ENCODE assay signal across 8 cellular contexts in genomic region chr1:219189021-219189824, GRCh38. TPM values are rescaled to one million over a fixed set of nuclear protein-coding genes. Genes with fewer than 3 reads are reported as not detected.
DNase-seq lines count a peak whose midpoint lies in the region; ATAC-seq and TF ChIP-seq lines count a peak whose summit lies in the region.

No MANE protein-coding gene starts in this region.

- H3K27ac Mint-ChIP-seq in activated CD4-positive, alpha-beta T cell treated with anti-CD3 and anti-CD28 coated beads for 36 hours = no peak overlapping the region

- H3K36me3 Mint-ChIP-seq in activated CD4-positive, alpha-beta T cell treated with anti-CD3 and anti-CD28 coated beads for 36 hours (ENCODE audit: low read depth) = peaks cover 27% of the 10 kb centered on the region

- CTCF ChIA-PET in activated CD4-positive, alpha-beta T cell treated with anti-CD3 and anti-CD28 coated beads for 36 hours (lab: Charles Lee) = interaction anchor here (0.6 to 3.9 kb wide), 7 partner anchors 14 to 904 kb away, joined by 3 to 21 read pairs (median 3); partner anchors contain the start of genes BPNT1, LYPLAL1 and RRP15
- CTCF ChIA-PET in SK-N-SH (lab: Yijun Ruan, JAX) = interaction anchor here (1.0 to 2.2 kb wide), 2 partner anchors 623 to 890 kb away, joined by 3 to 11 read pairs; no protein-coding TSS in a partner anchor

- H3K4me1 Mint-ChIP-seq in activated CD4-positive, alpha-beta T cell treated with anti-CD3 and anti-CD28 coated beads for 36 hours = peaks cover 34% of the 10 kb centered on the region

- POLR2A ChIA-PET in activated CD4-positive, alpha-beta T cell treated with anti-CD3 and anti-CD28 coated beads for 36 hours (lab: Charles Lee) = no interaction called here
- POLR2A ChIA-PET in SK-N-SH (lab: Yijun Ruan, JAX) = no interaction called here

- H3K9me3 Mint-ChIP-seq in activated CD4-positive, alpha-beta T cell treated with anti-CD3 and anti-CD28 coated beads for 36 hours (ENCODE audit: low read depth) = no peaks in the 10 kb centered on the region

- peak overlapping the region; percentile 17 to 38; a peak in 2 of 4 replicates for H3K4me3 ChIP-seq in SK-N-SH (ENCODE audit: low read depth in 2 of 2, low read length in 1 of 2)

- 0 out of 2 replicates have a peak, but pooled peaks cover 12% of the 10 kb centered on the region for H3K9me3 ChIP-seq in SK-N-SH

- peak overlapping the region; percentile 89 to 90 for H3K27ac ChIP-seq in SK-N-SH (ENCODE audit: low read depth in 2 of 2, low read length in 1 of 2)

- H3K36me3 ChIP-seq in SK-N-SH (replicated peaks in 1 of 2; ENCODE audit: control insufficient read depth in 1 of 2, insufficient read depth in 2 of 2, low read length in 1 of 2) = peaks cover 38 to 45% of the 10 kb centered on the region in 2 experiments

- TF ChIP-seq EP300 in SK-N-SH (IDR thresholded peaks at IDR 0.05; ENCODE audit: borderline replicate concordance in 1 of 2, low read depth in 1 of 2, low read length in 1 of 2) = peak in 1 of 2 experiments; percentile 65; a peak in 3 of 4 replicates

- no peaks in the 10 kb centered on the region for H3K9me2 ChIP-seq in SK-N-SH

- DNase-seq in activated CD4-positive, alpha-beta T cell treated with anti-CD3 and anti-CD28 coated beads for 36 hours = no peak
- no peak for DNase-seq in activated CD4-positive, alpha-beta T cell treated with anti-CD3 and anti-CD28 coated beads, Interleukin-2, amount 50 U/mL, for 4 hours
- DNase-seq in SK-N-SH (no peak), left ventricle myocardium superior (no peak), nucleus accumbens (lab: John Stamatoyannopoulos, UW) (no peak), SHP77 (lab: John Stamatoyannopoulos, UW) (no peak)
- DNase-seq in stimulated activated CD4-positive, alpha-beta T cell treated with anti-CD3 and anti-CD28 coated beads, Interleukin-1b, Interleukin-23, amount 100 ng/mL, for 48 hours = no peak

- H2AFZ ChIP-seq in SK-N-SH (ENCODE audit: low read depth) = peak overlapping the region; percentile 37; the same call in 1 of the 2 replicates

- no peak for TF ChIP-seq RAD21 in SK-N-SH (IDR thresholded peaks at IDR 0.05; ENCODE audit: low read length)

- H3K9ac ChIP-seq in SK-N-SH = peak overlapping the region; percentile 64

- H3K27me3 ChIP-seq in SK-N-SH (ENCODE audit: insufficient read depth) = no peaks in the 10 kb centered on the region

- peak overlapping the region; percentile 67 for H3K4me2 ChIP-seq in SK-N-SH

- peaks cover 19% of the 10 kb centered on the region for H3F3A ChIP-seq in SK-N-SH (replicated peaks; ENCODE audit: insufficient read depth)

- no peaks in the 10 kb centered on the region for H4K20me1 ChIP-seq in SK-N-SH (ENCODE audit: insufficient read depth)

- H3K27me3 Mint-ChIP-seq in activated CD4-positive, alpha-beta T cell treated with anti-CD3 and anti-CD28 coated beads for 36 hours = no peaks in the 10 kb centered on the region

- peaks cover 22 to 24% of the 10 kb centered on the region in 2 experiments; a peak in 3 of 4 replicates for H3K4me1 ChIP-seq in SK-N-SH (ENCODE audit: control insufficient read depth in 1 of 2, insufficient read depth in 2 of 2, low read depth in 1 of 2, low read length in 1 of 2)

- TF ChIP-seq CTCF in SK-N-SH (IDR thresholded peaks at IDR 0.05) = no peak

- H3K4me3 Mint-ChIP-seq in activated CD4-positive, alpha-beta T cell treated with anti-CD3 and anti-CD28 coated beads for 36 hours = no peak overlapping the region

- ATAC-seq in activated CD4-positive, alpha-beta T cell treated with anti-CD3 and anti-CD28 coated beads for 36 hours = peak; percentile 92
- ATAC-seq in HG02852 (IDR thresholded peaks at IDR 0.05; ENCODE audit: unreplicated experiment) (peak; percentile 84), left ventricle myocardium superior (peak; percentile 61)

- intact Hi-C loops in activated CD4-positive, alpha-beta T cell treated with anti-CD3 and anti-CD28 coated beads for 36 hours (cut with DNase I, micrococcal nuclease) = loop anchor here (1.0 to 5.0 kb wide), 6 partner anchors 15 to 838 kb away; no protein-coding TSS in a partner anchor
- intact Hi-C loops in left ventricle myocardium superior (cut with micrococcal nuclease) = no loop called here

- H3K79me2 ChIP-seq in SK-N-SH (ENCODE audit: insufficient read depth) = peaks cover 36% of the 10 kb centered on the region

TF ChIP-seq in SK-N-SH, 30 proteins besides CTCF, POLR2A, EP300 and RAD21:
- peak; percentile 72 for TF ChIP-seq JUND (IDR thresholded peaks at IDR 0.05)
- TF ChIP-seq ZBTB33 (IDR thresholded peaks at IDR 0.05; ENCODE audit: borderline replicate concordance, low read depth) = no peak
- peak; percentile 53; the same call in 1 of the 2 replicates for TF ChIP-seq MEF2A (IDR thresholded peaks at IDR 0.05; ENCODE audit: borderline replicate concordance, low read depth)
- TF ChIP-seq, protein P1, sequence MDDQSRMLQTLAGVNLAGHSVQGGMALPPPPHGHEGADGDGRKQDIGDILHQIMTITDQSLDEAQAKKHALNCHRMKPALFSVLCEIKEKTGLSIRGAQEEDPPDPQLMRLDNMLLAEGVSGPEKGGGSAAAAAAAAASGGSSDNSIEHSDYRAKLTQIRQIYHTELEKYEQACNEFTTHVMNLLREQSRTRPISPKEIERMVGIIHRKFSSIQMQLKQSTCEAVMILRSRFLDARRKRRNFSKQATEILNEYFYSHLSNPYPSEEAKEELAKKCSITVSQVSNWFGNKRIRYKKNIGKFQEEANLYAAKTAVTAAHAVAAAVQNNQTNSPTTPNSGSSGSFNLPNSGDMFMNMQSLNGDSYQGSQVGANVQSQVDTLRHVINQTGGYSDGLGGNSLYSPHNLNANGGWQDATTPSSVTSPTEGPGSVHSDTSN (IDR thresholded peaks at IDR 0.05) = peak; percentile 75
- TF ChIP-seq SIN3A (IDR thresholded peaks at IDR 0.05; ENCODE audit: borderline replicate concordance, low read depth, low read length) = no peak
- peak; percentile 69 for TF ChIP-seq TCF12 (IDR thresholded peaks at IDR 0.05)
- TF ChIP-seq GATA2 (CRISPR knock-in tag; IDR thresholded peaks at IDR 0.05) = peak; percentile 43
- TF ChIP-seq FOXM1 (IDR thresholded peaks at IDR 0.05; ENCODE audit: low read depth) = no peak
- TF ChIP-seq RFX5 (IDR thresholded peaks at IDR 0.05; ENCODE audit: low read length) = no peak
- no peak for TF ChIP-seq YY1 (IDR thresholded peaks at IDR 0.05; ENCODE audit: low read depth)
- peak; percentile 34; the same call in 1 of the 2 replicates for TF ChIP-seq TEAD4 (IDR thresholded peaks at IDR 0.05; ENCODE audit: borderline replicate concordance, insufficient read depth)
- peak; percentile 78; the same call in 1 of the 2 replicates for TF ChIP-seq FOSL2 (IDR thresholded peaks at IDR 0.05; ENCODE audit: borderline replicate concordance, low read depth)
- TF ChIP-seq NFIC (IDR thresholded peaks at IDR 0.05; ENCODE audit: borderline replicate concordance) = peak; percentile 85

RNA-seq across cellular contexts. Expression of gene LYPLAL1, which starts 15.5 kb away (rescaled TPM):
- 10 to 100 TPM; 25.3 to 27.9 TPM for total RNA-seq in activated CD4-positive, alpha-beta T cell treated with anti-CD3 and anti-CD28 coated beads for 36 hours
- polyA plus RNA-seq in SK-N-SH (2012; rRNA removed) = 11.2 and 15.6 TPM in 2 replicates
- polyA plus RNA-seq in SK-N-SH (2012; cell fraction: cytosol; rRNA removed) = 16.7 and 27.6 TPM in 2 replicates
- 20.1 and 29.7 TPM in 2 replicates for polyA plus RNA-seq in SK-N-SH (2012; cell fraction: nucleus; rRNA removed)
- total RNA-seq in left ventricle myocardium superior = 63.7 TPM
